ENCODE assay signal across 27 cellular contexts in the genomic region with DNA sequence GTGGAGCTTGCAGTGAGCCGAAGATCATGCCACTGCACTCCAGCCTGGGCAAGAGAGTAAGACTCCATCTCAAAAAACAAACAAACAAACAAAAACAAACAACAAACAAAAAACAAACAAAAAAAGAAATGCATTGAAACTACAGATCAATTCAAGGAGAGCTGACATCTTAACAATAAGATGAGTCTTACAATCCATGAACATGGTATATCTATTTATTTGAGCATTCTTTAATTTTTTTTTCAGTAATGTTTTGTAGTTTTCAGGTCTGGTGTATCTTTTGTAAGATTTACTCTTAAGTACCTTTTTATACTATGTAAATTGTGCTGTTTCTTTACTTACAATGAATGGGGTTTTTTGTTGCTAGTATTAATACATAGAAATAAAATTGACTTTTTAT.
DNase-seq lines count a peak whose midpoint lies in the region; ATAC-seq, FAIRE-seq and TF ChIP-seq lines count a peak whose summit lies in the region.
"Had no signal": no experiment of that assay in that cellular context is flagged by ENCODE, and none has a peak within 500 bp of the region (broad histone marks: within the 10 kb centered on the region; RNA-seq: fewer than 3 reads in every experiment).

No MANE protein-coding gene starts in this region.

- H3K27ac ChIP-seq in gastrocnemius medialis = no peak overlapping the region
- no peak overlapping the region for H3K27ac ChIP-seq in suprapubic skin
- H3K27ac ChIP-seq: 22Rv1, BLaER1 had no signal

- TF ChIP-seq POLR2A in gastrocnemius medialis (IDR thresholded peaks at IDR 0.05) (no peak), suprapubic skin (IDR thresholded peaks at IDR 0.05) (no peak)

- intact Hi-C loops in activated CD4-positive, alpha-beta T cell treated with anti-CD3 and anti-CD28 coated beads, Interleukin-2, amount 10 ng/mL, durations not matched to agents 24 days and 14 days (cut with micrococcal nuclease) = no loop called here
- intact Hi-C loops in gastrocnemius medialis (cut with DNase I; ENCODE audit: low total_unique reads) = no loop called here

- no peaks in the 10 kb centered on the region for H3K36me3 ChIP-seq in gastrocnemius medialis
- no peaks in the 10 kb centered on the region for H3K36me3 ChIP-seq in suprapubic skin
- H3K36me3 ChIP-seq: BE2C, BLaER1 had no signal

- no peak for ATAC-seq in gastrocnemius medialis
- ATAC-seq: GM12878 had no signal

- H3K9me3 ChIP-seq in gastrocnemius medialis (peaks cover 0 to 4% (median 0%) of the 10 kb centered on the region in 3 donors), suprapubic skin (no peaks in the 10 kb centered on the region)
- H3K9me3 ChIP-seq: BE2C had no signal

- H3K27ac Mint-ChIP-seq in activated CD4-positive, alpha-beta T cell treated with anti-CD3 and anti-CD28 coated beads, Interleukin-2, amount 10 ng/mL, durations not matched to agents 24 days and 14 days = no peak overlapping the region
- H3K27ac Mint-ChIP-seq: CD4-positive, alpha-beta memory T cell; CD4-positive, CD25-positive, alpha-beta regulatory T cell; CD8-positive, alpha-beta memory T cell had no signal

- H3K4me1 Mint-ChIP-seq in activated CD4-positive, alpha-beta T cell treated with anti-CD3 and anti-CD28 coated beads, Interleukin-2, amount 10 ng/mL, durations not matched to agents 24 days and 14 days = no peaks in the 10 kb centered on the region
- H3K4me1 Mint-ChIP-seq: CD14-positive monocyte; CD4-positive, alpha-beta memory T cell; CD4-positive, CD25-positive, alpha-beta regulatory T cell; CD8-positive, alpha-beta memory T cell had no signal

- WGBS in suprapubic skin = 88% methylated on average over 1 of the region's 1 CpG

- peak; percentile 25 for FAIRE-seq in RCC 7860 (lab: Jason Lieb, UNC)
- FAIRE-seq in endometrium (lab: Jason Lieb, UNC) = peak; percentile 41
- FAIRE-seq: GM12878, GM12892, GM18507 had no signal

- DNase-seq in activated CD4-positive, alpha-beta T cell treated with anti-CD3 and anti-CD28 coated beads, Interleukin-2, amount 10 ng/mL, durations not matched to agents 24 days and 14 days = peak; percentile 12
- no peak for DNase-seq in activated CD4-positive, alpha-beta T cell treated with anti-CD3 and anti-CD28 coated beads for 1 hour
- DNase-seq in RCC 7860 (ENCODE audit: low spot score) (no peak), gastrocnemius medialis (no peak), suprapubic skin (ENCODE audit: low spot score in 2 of 2) (no peak), NCI-H1092 treated with DMSO at 0.1 percent for 48 hours (lab: John Stamatoyannopoulos, UW) (no peak)
- DNase-seq: ACHN; BE2C; C1 segment of cervical spinal cord; CD4-positive, alpha-beta memory T cell; CD4-positive, CD25-positive, alpha-beta regulatory T cell; CD8-positive, alpha-beta memory T cell; COR-L47; DMS 273 treated with DMSO at 0.1 percent for 48 hours; DMS153; DMS53; DMS79; DND-41; EL; GDM1 had no signal

- no peaks in the 10 kb centered on the region for H3K36me3 Mint-ChIP-seq in activated CD4-positive, alpha-beta T cell treated with anti-CD3 and anti-CD28 coated beads, Interleukin-2, amount 10 ng/mL, durations not matched to agents 24 days and 14 days (ENCODE audit: low read depth)
- H3K36me3 Mint-ChIP-seq: CD14-positive monocyte; CD4-positive, alpha-beta memory T cell; CD4-positive, CD25-positive, alpha-beta regulatory T cell; CD8-positive, alpha-beta memory T cell had no signal

- H3K9me3 Mint-ChIP-seq in activated CD4-positive, alpha-beta T cell treated with anti-CD3 and anti-CD28 coated beads, Interleukin-2, amount 10 ng/mL, durations not matched to agents 24 days and 14 days = no peaks in the 10 kb centered on the region

- no peak for TF ChIP-seq CTCF in gastrocnemius medialis (IDR thresholded peaks at IDR 0.05 in 4 of 5, conservative IDR thresholded peaks at IDR 0.05 in 1 of 5)
- no peak for TF ChIP-seq CTCF in suprapubic skin (IDR thresholded peaks at IDR 0.05)

- H3K27me3 Mint-ChIP-seq in activated CD4-positive, alpha-beta T cell treated with anti-CD3 and anti-CD28 coated beads, Interleukin-2, amount 10 ng/mL, durations not matched to agents 24 days and 14 days = peaks cover 10% of the 10 kb centered on the region

- H3K27me3 ChIP-seq in gastrocnemius medialis (no peaks in the 10 kb centered on the region), suprapubic skin (peaks cover 5% of the 10 kb centered on the region)
- H3K27me3 ChIP-seq: BE2C, BLaER1 had no signal

- in situ Hi-C loops in gastrocnemius medialis (cut with MboI; ENCODE audit: low sequenced_read_pairs in 4 of 4) = no loop called here

- no peak overlapping the region for H3K4me3 ChIP-seq in gastrocnemius medialis
- no peak overlapping the region for H3K4me3 ChIP-seq in suprapubic skin
- H3K4me3 ChIP-seq: BLaER1, GM12878 had no signal

- no peaks in the 10 kb centered on the region for H3K4me1 ChIP-seq in gastrocnemius medialis
- no peaks in the 10 kb centered on the region for H3K4me1 ChIP-seq in suprapubic skin
- H3K4me1 ChIP-seq: BE2C, BLaER1 had no signal

- no peak overlapping the region for H3K4me3 Mint-ChIP-seq in activated CD4-positive, alpha-beta T cell treated with anti-CD3 and anti-CD28 coated beads, Interleukin-2, amount 10 ng/mL, durations not matched to agents 24 days and 14 days
- H3K4me3 Mint-ChIP-seq: CD14-positive monocyte; CD4-positive, alpha-beta memory T cell; CD4-positive, CD25-positive, alpha-beta regulatory T cell; CD8-positive, alpha-beta memory T cell had no signal

- no peak for TF ChIP-seq EP300 in suprapubic skin (IDR thresholded peaks at IDR 0.05)
